ENCODE assay signal across 16 cellular contexts in genomic region chr12:80692114-80692513, GRCh38. TPM values are rescaled to one million over a fixed set of nuclear protein-coding genes. Genes with fewer than 3 reads are reported as not detected.
A peak's percentile ranks its signal among the peaks of the same experiment; 100 is the strongest.
DNase-seq lines count a peak whose midpoint lies in the region; ATAC-seq and TF ChIP-seq lines count a peak whose summit lies in the region.
"Had no signal": no experiment of that assay in that cellular context is flagged by ENCODE, and none has a peak within 500 bp of the region (broad histone marks: within the 10 kb centered on the region; RNA-seq: fewer than 3 reads in every experiment).

No MANE protein-coding gene starts in this region.

- no peak overlapping the region for H3K9ac ChIP-seq in smooth muscle cell (ENCODE audit: low read depth)
- H3K9ac ChIP-seq: SK-N-SH had no signal

- intact Hi-C loops in sigmoid colon (cut with DNase I), result no loop called here

- no peak overlapping the region for H2AFZ ChIP-seq in smooth muscle cell (ENCODE audit: low read depth)

- H3K27ac ChIP-seq in VCaP, result peak overlapping the region; percentile 52
- no peak overlapping the region for H3K27ac ChIP-seq in sigmoid colon
- no peak overlapping the region for H3K27ac ChIP-seq in smooth muscle cell (ENCODE audit: low read depth)
- H3K27ac ChIP-seq: left lung, testis had no signal

- no peak overlapping the region for H3K27ac Mint-ChIP-seq in effector memory CD8-positive, alpha-beta T cell
- H3K27ac Mint-ChIP-seq: WTC11 had no signal

- H3K9me3 ChIP-seq in sigmoid colon (peaks cover 0 to 2% (median 0%) of the 10 kb centered on the region in 4 donors), smooth muscle cell (replicated peaks; ENCODE audit: low read depth) (no peaks in the 10 kb centered on the region)
- H3K9me3 ChIP-seq: Caco-2, left lung, MG63, SK-N-SH, testis had no signal

- no peaks in the 10 kb centered on the region for H3K79me2 ChIP-seq in smooth muscle cell (ENCODE audit: low read depth)

- H3K36me3 ChIP-seq in sigmoid colon, result no peaks in the 10 kb centered on the region
- no peaks in the 10 kb centered on the region for H3K36me3 ChIP-seq in smooth muscle cell (ENCODE audit: low read depth)
- H3K36me3 ChIP-seq: left lung, MG63 had no signal

- ATAC-seq in GM21367 (IDR thresholded peaks at IDR 0.05; ENCODE audit: unreplicated experiment) (peak; percentile 73), HG03280 (IDR thresholded peaks at IDR 0.05; ENCODE audit: unreplicated experiment) (peak; percentile 64)
- ATAC-seq in effector memory CD8-positive, alpha-beta T cell (replicated peaks), result no peak
- ATAC-seq: left lung, WTC11 had no signal

- no peaks in the 10 kb centered on the region for H4K20me1 ChIP-seq in smooth muscle cell (ENCODE audit: low read depth)

- 72 to 82% methylated on average over 1 of the region's 1 CpG for WGBS in sigmoid colon, 2 donors
- WGBS in smooth muscle cell (ENCODE audit: low lambda C conversion rate), result 81% methylated on average over 1 of the region's 1 CpG

- H3K27me3 ChIP-seq in sigmoid colon (no peaks in the 10 kb centered on the region), smooth muscle cell (ENCODE audit: low read depth) (peaks cover 5% of the 10 kb centered on the region)
- H3K27me3 ChIP-seq: left lung, MG63, testis had no signal

- no peaks in the 10 kb centered on the region for H3K36me3 Mint-ChIP-seq in effector memory CD8-positive, alpha-beta T cell (ENCODE audit: insufficient read depth)
- H3K36me3 Mint-ChIP-seq: WTC11 had no signal

- no peak overlapping the region for H3K4me3 Mint-ChIP-seq in effector memory CD8-positive, alpha-beta T cell
- H3K4me3 Mint-ChIP-seq: WTC11 had no signal

- DNase-seq in GM12865 (ENCODE audit: low read depth) (peak; percentile 21), sigmoid colon (no peak), smooth muscle cell (lab: John Stamatoyannopoulos, UW; ENCODE audit: unreplicated experiment) (no peak), anterior cingulate cortex (lab: John Stamatoyannopoulos, UW) (no peak)
- DNase-seq in effector memory CD8-positive, alpha-beta T cell, result no peak
- DNase-seq: activated effector memory CD4-positive, alpha-beta T cell treated with anti-CD3 and anti-CD28 coated beads, Interleukin-2, amount 50 U/mL, for 16 hours; Caco-2; left lung; MG63; SK-N-SH; testis had no signal

- H3K4me1 Mint-ChIP-seq in effector memory CD8-positive, alpha-beta T cell (ENCODE audit: low read depth in 2 of 2), result no peaks in the 10 kb centered on the region

- peaks cover 0 to 4% of the 10 kb centered on the region in 2 donors for H3K9me3 Mint-ChIP-seq in effector memory CD8-positive, alpha-beta T cell

- H3K4me1 ChIP-seq in sigmoid colon (no peaks in the 10 kb centered on the region), smooth muscle cell (ENCODE audit: low read depth) (no peaks in the 10 kb centered on the region)
- H3K4me1 ChIP-seq: Caco-2, left lung, testis had no signal

- no peaks in the 10 kb centered on the region for H3F3A ChIP-seq in smooth muscle cell (ENCODE audit: low read depth)

- TF ChIP-seq POLR2A in sigmoid colon (IDR thresholded peaks at IDR 0.05), result no peak

- TF ChIP-seq CTCF in GM12865 (IDR thresholded peaks at IDR 0.05; ENCODE audit: insufficient read depth, low read depth, low read length, missing control alignments), result no peak
- no peak for TF ChIP-seq CTCF in VCaP (conservative IDR thresholded peaks at IDR 0.05)
- TF ChIP-seq CTCF in sigmoid colon (IDR thresholded peaks at IDR 0.05), result no peak
- TF ChIP-seq CTCF in smooth muscle cell (IDR thresholded peaks at IDR 0.05; ENCODE audit: borderline replicate concordance, insufficient read depth, poor library complexity, severe bottlenecking), result no peak

- H3K4me3 ChIP-seq in GM12865 (ENCODE audit: low read depth, low read length) (no peak overlapping the region), sigmoid colon (no peak overlapping the region), smooth muscle cell (no peak overlapping the region)
- H3K4me3 ChIP-seq: left lung, MG63, testis had no signal

- no peak overlapping the region for H3K4me2 ChIP-seq in smooth muscle cell
- H3K4me2 ChIP-seq: SK-N-SH had no signal

- TF ChIP-seq EP300 in sigmoid colon (IDR thresholded peaks at IDR 0.05), result no peak

- no peaks in the 10 kb centered on the region for H3K27me3 Mint-ChIP-seq in effector memory CD8-positive, alpha-beta T cell

RNA-seq across cellular contexts. Expression of gene MYF6, which starts 15.3 kb away (rescaled TPM):
- not detected for total RNA-seq in sigmoid colon
- not detected for polyA plus RNA-seq in sigmoid colon
- not detected in 2 replicates for total RNA-seq in smooth muscle cell
- not detected in 2 replicates for polyA plus RNA-seq in smooth muscle cell
- total RNA-seq: activated CD8-positive, alpha-beta memory T cell treated with anti-CD3 and anti-CD28 coated beads for 36 hours; Caco-2; left lung; testis had no signal
- polyA plus RNA-seq: SK-N-SH had no signal

RNA-seq across cellular contexts. Expression of gene MYF5, which starts 24.6 kb away (rescaled TPM):
- total RNA-seq in sigmoid colon (not detected), smooth muscle cell (not detected in 2 replicates)
- polyA plus RNA-seq in sigmoid colon (not detected), smooth muscle cell (not detected in 2 replicates)
- total RNA-seq: activated CD8-positive, alpha-beta memory T cell treated with anti-CD3 and anti-CD28 coated beads for 36 hours; Caco-2; left lung; testis; WTC11 had no signal
- polyA plus RNA-seq: SK-N-SH had no signal
